Comparison of ENCODE assay signal across 20 cellular contexts in the genomic region with DNA sequence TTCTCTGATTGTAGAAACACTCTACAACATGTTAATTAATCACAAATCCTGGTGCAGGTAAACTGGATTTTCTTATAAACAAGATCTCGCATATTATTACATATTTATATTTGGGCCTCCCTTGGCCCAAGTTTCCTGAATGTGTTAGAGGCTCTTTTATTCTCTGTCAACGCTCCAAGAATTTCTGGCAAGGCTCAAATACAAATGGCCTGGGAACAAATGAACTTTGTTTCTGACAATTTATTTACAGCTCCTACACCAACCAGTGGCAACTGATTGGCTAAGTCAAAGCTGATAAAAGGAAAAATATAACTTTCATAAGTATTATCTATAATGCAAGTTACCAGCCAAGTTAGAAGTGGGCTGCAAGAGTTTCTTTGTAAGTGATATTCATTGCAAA.
DNase-seq lines count a peak whose midpoint lies in the region; ATAC-seq lines count a peak whose summit lies in the region.
"Had no signal": no experiment of that assay in that cellular context is flagged by ENCODE, and none has a peak within 500 bp of the region (broad histone marks: within the 10 kb centered on the region; RNA-seq: fewer than 3 reads in every experiment).

No MANE protein-coding gene starts in this region.

- 17% methylated on average over 2 of the region's 2 CpGs for WGBS in right cardiac atrium

- peaks cover 10% of the 10 kb centered on the region for H3K4me1 Mint-ChIP-seq in T-helper 17 cell
- peaks cover 23% of the 10 kb centered on the region for H3K4me1 Mint-ChIP-seq in stimulated activated memory B cell treated with anti-CD40 and anti-IgM and Interleukin-4, amounts not matched to agents 10 μg/mL and 1 μg/mL and 100 μg/mL, for 72 hours

- H3K27ac ChIP-seq in cingulate gyrus (ENCODE audit: low read depth, low read length) (peak overlapping the region; percentile 90), right cardiac atrium (ENCODE audit: low read length) (no peak overlapping the region)
- H3K27ac ChIP-seq: cardiac muscle cell had no signal

- no peaks in the 10 kb centered on the region for H3K4me1 ChIP-seq in right cardiac atrium (ENCODE audit: control insufficient read depth, insufficient read depth, low read length)
- H3K4me1 ChIP-seq: Caco-2 had no signal

- DNase-seq in T-helper 17 cell, result no peak
- DNase-seq in right cardiac atrium, result no peak
- no peak for DNase-seq in NCI-H2029 treated with DMSO at 0.1 percent for 48 hours (lab: John Stamatoyannopoulos, UW)
- no peak for DNase-seq in dermis blood vessel endothelial cell
- DNase-seq: activated CD4-positive, alpha-beta T cell treated with anti-CD3 and anti-CD28 coated beads for 1 hour; AML-193; Caco-2; effector CD8-positive, alpha-beta T cell; immature natural killer cell; mesenchymal stem cell; naive thymus-derived CD4-positive, alpha-beta T cell; NCI-H187; NCI-H510A; thyroid gland had no signal

- H3K27me3 ChIP-seq in right cardiac atrium (ENCODE audit: control insufficient read depth, insufficient read depth), result no peaks in the 10 kb centered on the region
- H3K27me3 ChIP-seq: cardiac muscle cell, thyroid gland had no signal

- H3K4me3 Mint-ChIP-seq in T-helper 17 cell, result no peak overlapping the region
- no peak overlapping the region for H3K4me3 Mint-ChIP-seq in stimulated activated memory B cell treated with anti-CD40 and anti-IgM and Interleukin-4, amounts not matched to agents 10 μg/mL and 1 μg/mL and 100 μg/mL, for 72 hours
- H3K4me3 Mint-ChIP-seq: activated T-helper 17 cell treated with anti-CD3 and anti-CD28 coated beads, Interleukin-2, amount 50 U/mL, for 72 hours; immature natural killer cell; naive thymus-derived CD4-positive, alpha-beta T cell had no signal

- H3K9me3 Mint-ChIP-seq in stimulated activated memory B cell treated with anti-CD40 and anti-IgM and Interleukin-4, amounts not matched to agents 10 μg/mL and 1 μg/mL and 100 μg/mL, for 72 hours, result no peaks in the 10 kb centered on the region
- H3K9me3 Mint-ChIP-seq: activated T-helper 17 cell treated with anti-CD3 and anti-CD28 coated beads, Interleukin-2, amount 50 U/mL, for 72 hours; immature natural killer cell; naive thymus-derived CD4-positive, alpha-beta T cell had no signal

- H3K27ac Mint-ChIP-seq in T-helper 17 cell, result peak overlapping the region; percentile 21
- peak overlapping the region; percentile 40 for H3K27ac Mint-ChIP-seq in stimulated activated memory B cell treated with anti-CD40 and anti-IgM and Interleukin-4, amounts not matched to agents 10 μg/mL and 1 μg/mL and 100 μg/mL, for 72 hours
- H3K27ac Mint-ChIP-seq: activated T-helper 17 cell treated with anti-CD3 and anti-CD28 coated beads, Interleukin-2, amount 50 U/mL, for 72 hours had no signal

- no peak overlapping the region for H3K4me3 ChIP-seq in right cardiac atrium (ENCODE audit: low read length)
- H3K4me3 ChIP-seq: cardiac muscle cell, K562, thyroid gland had no signal

- no peaks in the 10 kb centered on the region for H3K27me3 Mint-ChIP-seq in T-helper 17 cell
- no peaks in the 10 kb centered on the region for H3K27me3 Mint-ChIP-seq in stimulated activated memory B cell treated with anti-CD40 and anti-IgM and Interleukin-4, amounts not matched to agents 10 μg/mL and 1 μg/mL and 100 μg/mL, for 72 hours
- H3K27me3 Mint-ChIP-seq: activated T-helper 17 cell treated with anti-CD3 and anti-CD28 coated beads, Interleukin-2, amount 50 U/mL, for 72 hours; naive thymus-derived CD4-positive, alpha-beta T cell had no signal

- intact Hi-C loops in right cardiac atrium (cut with DNase I), result no loop called here

- no peaks in the 10 kb centered on the region for H3K9me3 ChIP-seq in T-helper 17 cell (ENCODE audit: control insufficient read depth, low read length, poor library complexity, severe bottlenecking)
- H3K9me3 ChIP-seq in right cardiac atrium (ENCODE audit: control insufficient read depth, low read length), result no peaks in the 10 kb centered on the region
- H3K9me3 ChIP-seq: Caco-2, thyroid gland had no signal

- ATAC-seq in T-helper 17 cell (no peak), right cardiac atrium (peak; percentile 51 to 76), GM21515 (IDR thresholded peaks at IDR 0.05; ENCODE audit: unreplicated experiment) (no peak)
- ATAC-seq in stimulated activated memory B cell treated with anti-CD40 and anti-IgM and Interleukin-4, amounts not matched to agents 10 μg/mL and 1 μg/mL and 100 μg/mL, for 72 hours, result no peak
- ATAC-seq: activated T-helper 17 cell treated with anti-CD3 and anti-CD28 coated beads, Interleukin-2, amount 50 U/mL, for 72 hours; K562; naive thymus-derived CD4-positive, alpha-beta T cell had no signal

- no peaks in the 10 kb centered on the region for H3K36me3 Mint-ChIP-seq in T-helper 17 cell (ENCODE audit: low read depth)
- peaks cover 38% of the 10 kb centered on the region for H3K36me3 Mint-ChIP-seq in stimulated activated memory B cell treated with anti-CD40 and anti-IgM and Interleukin-4, amounts not matched to agents 10 μg/mL and 1 μg/mL and 100 μg/mL, for 72 hours

Comparison
In these comparisons a context has a peak if more than half of its experiments do, and no peak if none do; other contexts are left out.
1. ATAC-seq: peak in right cardiac atrium (2 of 2); none in T-helper 17 cell (single experiment), stimulated activated memory B cell treated with anti-CD40 and anti-IgM and Interleukin-4, amounts not matched to agents 10 μg/mL and 1 μg/mL and 100 μg/mL, for 72 hours (single experiment) and GM21515 (single experiment).